Comparison of ENCODE assay signal across 20 cellular contexts in the genomic region with DNA sequence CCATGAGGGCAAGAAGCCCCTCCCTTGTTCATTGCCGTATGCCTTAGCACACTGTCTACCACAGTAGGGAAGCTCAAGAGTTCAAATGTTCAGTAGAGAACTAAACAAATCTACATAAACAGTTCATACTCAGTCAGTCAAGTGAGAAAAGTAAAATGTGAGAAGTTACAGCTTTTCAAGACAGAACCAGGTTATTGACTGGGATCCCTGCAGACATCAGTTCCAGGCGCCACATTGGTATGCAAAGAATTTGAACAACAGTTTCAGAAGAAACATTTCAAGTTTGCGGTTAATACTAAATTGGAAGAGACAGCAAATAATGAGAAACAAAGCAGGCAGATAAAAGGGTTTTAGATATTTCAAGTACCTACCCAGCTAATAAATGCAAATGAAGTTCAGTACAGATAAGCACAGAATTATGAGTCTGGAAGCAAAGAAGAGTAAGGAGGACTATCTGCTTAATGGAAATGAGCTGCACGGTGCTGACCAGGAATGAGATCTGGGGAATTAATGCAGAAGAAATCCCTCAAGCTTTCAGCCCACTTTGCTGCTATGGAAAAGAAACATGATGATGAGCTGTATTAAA.
DNase-seq lines count a peak whose midpoint lies in the region; ATAC-seq and TF ChIP-seq lines count a peak whose summit lies in the region.
"Had no signal": no experiment of that assay in that cellular context is flagged by ENCODE, and none has a peak within 500 bp of the region (broad histone marks: within the 10 kb centered on the region; RNA-seq: fewer than 3 reads in every experiment).

No MANE protein-coding gene starts in this region.

- H3K27ac Mint-ChIP-seq in T-helper 17 cell (no peak overlapping the region), CD14-positive monocyte (no peak overlapping the region)
- H3K27ac Mint-ChIP-seq: activated CD4-positive, alpha-beta T cell treated with anti-CD3 and anti-CD28 coated beads for 36 hours; naive thymus-derived CD8-positive, alpha-beta T cell; T-helper 2 cell treated with Interferon-gamma antibody and Interleukin-4, amounts not matched to agents 5 μg/mL and 100 μg/mL, for 36 hours had no signal

- TF ChIP-seq CTCF in CD14-positive monocyte (IDR thresholded peaks at IDR 0.05) (no peak), BE2C (IDR thresholded peaks at IDR 0.05; ENCODE audit: low read depth, low read length) (no peak)

- DNase-seq in ELR (ENCODE audit: low read depth), result peak; percentile 19
- DNase-seq in T-helper 17 cell, result no peak
- DNase-seq in hepatic stellate cell (ENCODE audit: low spot score), result peak; percentile 2
- peak; percentile 57 for DNase-seq in renal cortical epithelial cell (ENCODE audit: low read depth)
- DNase-seq in CD14-positive monocyte (ENCODE audit: low spot score), result no peak
- no peak for DNase-seq in BE2C
- DNase-seq in D341Med (ENCODE audit: low spot score), result no peak
- DNase-seq in NCI-H82 (lab: John Stamatoyannopoulos, UW), result no peak
- DNase-seq: activated CD4-positive, alpha-beta T cell treated with anti-CD3 and anti-CD28 coated beads for 36 hours; activated CD8-positive, alpha-beta memory T cell treated with anti-CD3 and anti-CD28 coated beads, Interleukin-2, amount 50 U/mL, for 4 hours; activated naive CD4-positive, alpha-beta T cell; effector CD8-positive, alpha-beta T cell; IMR-90; MV-4-11; naive thymus-derived CD8-positive, alpha-beta T cell; NCI-H2171 treated with DMSO at 0.1 percent for 48 hours had no signal

- H3K36me3 ChIP-seq in BE2C, result no peaks in the 10 kb centered on the region
- H3K36me3 ChIP-seq: BLaER1 had no signal

- H3K27me3 ChIP-seq in BE2C, result no peaks in the 10 kb centered on the region
- H3K27me3 ChIP-seq: BLaER1 had no signal

- peaks cover 2 to 8% (median 6%) of the 10 kb centered on the region in 7 donors for H3K9me3 Mint-ChIP-seq in CD14-positive monocyte
- H3K9me3 Mint-ChIP-seq: naive thymus-derived CD8-positive, alpha-beta T cell; T-helper 2 cell treated with Interferon-gamma antibody and Interleukin-4, amounts not matched to agents 5 μg/mL and 100 μg/mL, for 36 hours had no signal

- H3K4me1 Mint-ChIP-seq in T-helper 17 cell, result peaks cover 2% of the 10 kb centered on the region
- H3K4me1 Mint-ChIP-seq in CD14-positive monocyte, result no peaks in the 10 kb centered on the region
- H3K4me1 Mint-ChIP-seq: naive thymus-derived CD8-positive, alpha-beta T cell had no signal

- no peak overlapping the region for H3K4me3 ChIP-seq in BE2C (ENCODE audit: low read depth, low read length)
- H3K4me3 ChIP-seq: BLaER1 had no signal

- no peak for ATAC-seq in T-helper 17 cell
- ATAC-seq: activated CD4-positive, alpha-beta T cell treated with anti-CD3 and anti-CD28 coated beads for 36 hours; HCT116; naive thymus-derived CD8-positive, alpha-beta T cell had no signal

- H3K9me3 ChIP-seq in T-helper 17 cell (ENCODE audit: control insufficient read depth, low read length, poor library complexity, severe bottlenecking) (no peaks in the 10 kb centered on the region), BE2C (no peaks in the 10 kb centered on the region)
- H3K9me3 ChIP-seq: BLaER1 had no signal

- H3K4me3 Mint-ChIP-seq in T-helper 17 cell (peak overlapping the region; percentile 10), CD14-positive monocyte (no peak overlapping the region)
- H3K4me3 Mint-ChIP-seq: activated CD4-positive, alpha-beta T cell treated with anti-CD3 and anti-CD28 coated beads for 36 hours; brain; naive thymus-derived CD8-positive, alpha-beta T cell; T-helper 2 cell treated with Interferon-gamma antibody and Interleukin-4, amounts not matched to agents 5 μg/mL and 100 μg/mL, for 36 hours had no signal

- H3K27me3 Mint-ChIP-seq in T-helper 17 cell (peaks cover 16% of the 10 kb centered on the region), CD14-positive monocyte (ENCODE audit: low read depth in 3 of 3) (peaks cover 0 to 4% (median 0%) of the 10 kb centered on the region in 3 donors)

- intact Hi-C loops in CD14-positive monocyte (cut with micrococcal nuclease), result no loop called here

- peaks cover 6% of the 10 kb centered on the region for H3K4me1 ChIP-seq in BE2C
- H3K4me1 ChIP-seq: BLaER1 had no signal

- H3K36me3 Mint-ChIP-seq in T-helper 17 cell (ENCODE audit: low read depth) (peaks cover 2% of the 10 kb centered on the region), CD14-positive monocyte (no peaks in the 10 kb centered on the region)
- H3K36me3 Mint-ChIP-seq: brain; naive thymus-derived CD8-positive, alpha-beta T cell had no signal

Comparison
In these comparisons a context has a peak if more than half of its experiments do, and no peak if none do; other contexts are left out.
1. DNase-seq: peak in ELR (single experiment), hepatic stellate cell (single experiment) and renal cortical epithelial cell (single experiment); none in T-helper 17 cell (0 of 3), CD14-positive monocyte (single experiment), BE2C (single experiment), D341Med (single experiment) and NCI-H82 (single experiment).